In genomic region chr12:53972152-53972702, GRCh38 we compare ENCODE assay signal across 20 cellular contexts. TPM values are rescaled to one million over a fixed set of nuclear protein-coding genes. Genes with fewer than 3 reads are reported as not detected.
DNase-seq lines count a peak whose midpoint lies in the region; ATAC-seq, FAIRE-seq and TF ChIP-seq lines count a peak whose summit lies in the region.
"Had no signal": no experiment of that assay in that cellular context is flagged by ENCODE, and none has a peak within 500 bp of the region (broad histone marks: within the 10 kb centered on the region; RNA-seq: fewer than 3 reads in every experiment).

No MANE protein-coding gene starts in this region.

- POLR2A ChIA-PET in AG04449 (lab: Yijun Ruan, JAX): interaction anchor here (0.6 to 1.0 kb wide), 3 partner anchors 10 to 45 kb away, joined by 3 to 4 read pairs (median 4); partner anchors contain the start of gene HOXC8

- intact Hi-C loops in activated T-helper 1 cell treated with anti-CD3 and anti-CD28 coated beads, Interleukin-12 subunit alpha, Interleukin-12 subunit beta, Interleukin-2, Interleukin-4 antibody, amounts not matched to agents 30 ng/mL and 10 ng/mL and 1 ng/mL, durations not matched to agents 14 hours and 24 hours and 36 hours (cut with micrococcal nuclease): loop anchor here (2.0 kb wide), 1 partner anchor 15 kb away; no protein-coding TSS in a partner anchor

- no peak for ATAC-seq in GM23338
- ATAC-seq: left lung had no signal

- peaks cover 99% of the 10 kb centered on the region for H3K27me3 Mint-ChIP-seq in GM23338 (ENCODE audit: insufficient read depth, low read depth, poor library complexity)
- H3K27me3 Mint-ChIP-seq in activated T-helper 1 cell treated with anti-CD3 and anti-CD28 coated beads, Interleukin-12 subunit alpha, Interleukin-12 subunit beta, Interleukin-2, Interleukin-4 antibody, amounts not matched to agents 30 ng/mL and 10 ng/mL and 1 ng/mL, durations not matched to agents 14 hours and 24 hours and 36 hours (ENCODE audit: insufficient read depth): peaks cover 90% of the 10 kb centered on the region

- no peak for DNase-seq in AG04449 (ENCODE audit: low read depth, low spot score)
- DNase-seq in GM23338 (ENCODE audit: low spot score): no peak
- DNase-seq in activated T-helper 1 cell treated with anti-CD3 and anti-CD28 coated beads, Interleukin-12 subunit alpha, Interleukin-12 subunit beta, Interleukin-2, Interleukin-4 antibody, amounts not matched to agents 30 ng/mL and 10 ng/mL and 1 ng/mL, durations not matched to agents 14 hours and 24 hours and 36 hours (ENCODE audit: low spot score): no peak
- peak; percentile 45 for DNase-seq in kidney glomerular epithelial cell (lab: John Stamatoyannopoulos, UW)
- no peak for DNase-seq in DMS153 treated with DMSO at 0.1 percent for 48 hours (lab: John Stamatoyannopoulos, UW; ENCODE audit: unreplicated experiment)
- no peak for DNase-seq in activated CD4-positive, alpha-beta T cell treated with anti-CD3 and anti-CD28 coated beads for 1 hour
- DNase-seq in stimulated activated naive CD4-positive, alpha-beta T cell treated with Interleukin-2 at 50 U/mL for 16 hours (lab: John Stamatoyannopoulos, UW): no peak
- DNase-seq in GM12892 (ENCODE audit: insufficient read length): no peak
- DNase-seq: activated CD8-positive, alpha-beta memory T cell treated with anti-CD3 and anti-CD28 coated beads for 24 hours; activated effector memory CD4-positive, alpha-beta T cell treated with anti-CD3 and anti-CD28 coated beads, Interleukin-2, amount 50 U/mL, for 16 hours; Calu3; hippocampal formation; left lung; naive B cell; NCI-H2171 treated with DMSO at 0.1 percent for 48 hours; transverse colon; WERI-Rb-1 had no signal

- FAIRE-seq in GM12892 (lab: Jason Lieb, UNC): no peak

- no peak overlapping the region for H3K27ac ChIP-seq in GM23338 (ENCODE audit: low read depth)
- H3K27ac ChIP-seq: esophagus muscularis mucosa, left lung, transverse colon, WERI-Rb-1 had no signal

- H3K4me3 Mint-ChIP-seq in GM23338: no peak overlapping the region; the same call in 2 of the 3 replicates
- no peak overlapping the region for H3K4me3 Mint-ChIP-seq in activated T-helper 1 cell treated with anti-CD3 and anti-CD28 coated beads, Interleukin-12 subunit alpha, Interleukin-12 subunit beta, Interleukin-2, Interleukin-4 antibody, amounts not matched to agents 30 ng/mL and 10 ng/mL and 1 ng/mL, durations not matched to agents 14 hours and 24 hours and 36 hours
- H3K4me3 Mint-ChIP-seq: dendritic cell treated with granulocyte-macrophage colony-stimulating factor and Interleukin-4, amounts not matched to agents 40 ng/mL and 50 ng/mL, for 4 days had no signal

- TF ChIP-seq CTCF in AG04449 (IDR thresholded peaks at IDR 0.05; ENCODE audit: insufficient read depth, low read length, missing control alignments) (no peak), GM23338 (conservative IDR thresholded peaks at IDR 0.05; ENCODE audit: low read depth in 2 of 2) (no peak)

- H3K36me3 Mint-ChIP-seq in GM23338 (ENCODE audit: low read depth): no peaks in the 10 kb centered on the region
- H3K36me3 Mint-ChIP-seq in activated T-helper 1 cell treated with anti-CD3 and anti-CD28 coated beads, Interleukin-12 subunit alpha, Interleukin-12 subunit beta, Interleukin-2, Interleukin-4 antibody, amounts not matched to agents 30 ng/mL and 10 ng/mL and 1 ng/mL, durations not matched to agents 14 hours and 24 hours and 36 hours (ENCODE audit: low read depth): peaks cover 5% of the 10 kb centered on the region

- no peaks in the 10 kb centered on the region; the same call in 1 of the 3 replicates for H3K9me3 Mint-ChIP-seq in GM23338
- H3K9me3 Mint-ChIP-seq in activated T-helper 1 cell treated with anti-CD3 and anti-CD28 coated beads, Interleukin-12 subunit alpha, Interleukin-12 subunit beta, Interleukin-2, Interleukin-4 antibody, amounts not matched to agents 30 ng/mL and 10 ng/mL and 1 ng/mL, durations not matched to agents 14 hours and 24 hours and 36 hours: no peaks in the 10 kb centered on the region
- H3K9me3 Mint-ChIP-seq: dendritic cell treated with granulocyte-macrophage colony-stimulating factor and Interleukin-4, amounts not matched to agents 40 ng/mL and 50 ng/mL, for 4 days had no signal

- CTCF ChIA-PET in AG04449 (lab: Yijun Ruan, JAX): interaction anchor here (0.8 to 2.8 kb wide), 11 partner anchors 8 to 241 kb away, joined by 3 to 11 read pairs (median 3); partner anchors contain the start of gene HOXC10

- H4K20me1 ChIP-seq in GM23338 (replicated peaks; ENCODE audit: insufficient read depth): peaks cover 49% of the 10 kb centered on the region

- H3K4me3 ChIP-seq in AG04449 (ENCODE audit: low read depth, low read length): peak overlapping the region; percentile 76
- no peak overlapping the region for H3K4me3 ChIP-seq in GM23338
- H3K4me3 ChIP-seq: esophagus muscularis mucosa, left lung, transverse colon had no signal

- TF ChIP-seq POLR2A in GM12892 (IDR thresholded peaks at IDR 0.05; ENCODE audit: low read depth, low read length): no peak

- H3K4me1 ChIP-seq in GM23338 (ENCODE audit: insufficient read depth): peaks cover 16% of the 10 kb centered on the region

- no peaks in the 10 kb centered on the region; the same call in 1 of the 2 replicates for H3K36me3 ChIP-seq in GM23338 (ENCODE audit: insufficient read depth)
- H3K36me3 ChIP-seq: esophagus muscularis mucosa, left lung, transverse colon, WERI-Rb-1 had no signal

- no peak overlapping the region for H2AFZ ChIP-seq in GM23338

- no peaks in the 10 kb centered on the region for H3K79me2 ChIP-seq in GM23338 (replicated peaks; ENCODE audit: insufficient read depth)

- no peak overlapping the region for H3K27ac Mint-ChIP-seq in GM23338
- peak overlapping the region; percentile 29 for H3K27ac Mint-ChIP-seq in activated T-helper 1 cell treated with anti-CD3 and anti-CD28 coated beads, Interleukin-12 subunit alpha, Interleukin-12 subunit beta, Interleukin-2, Interleukin-4 antibody, amounts not matched to agents 30 ng/mL and 10 ng/mL and 1 ng/mL, durations not matched to agents 14 hours and 24 hours and 36 hours
- H3K27ac Mint-ChIP-seq: dendritic cell treated with granulocyte-macrophage colony-stimulating factor and Interleukin-4, amounts not matched to agents 40 ng/mL and 50 ng/mL, for 4 days had no signal

- H3K4me2 ChIP-seq in GM23338: no peak overlapping the region

- peaks cover 28% of the 10 kb centered on the region for H3F3A ChIP-seq in GM23338 (replicated peaks; ENCODE audit: low read depth)

- H3K9me2 ChIP-seq in GM23338 (ENCODE audit: insufficient read depth): no peaks in the 10 kb centered on the region

- H3K27me3 ChIP-seq in GM23338 (ENCODE audit: insufficient read depth): peaks cover 100% of the 10 kb centered on the region

- H3K4me1 Mint-ChIP-seq in GM23338: peaks cover 17% of the 10 kb centered on the region
- peaks cover 15% of the 10 kb centered on the region for H3K4me1 Mint-ChIP-seq in activated T-helper 1 cell treated with anti-CD3 and anti-CD28 coated beads, Interleukin-12 subunit alpha, Interleukin-12 subunit beta, Interleukin-2, Interleukin-4 antibody, amounts not matched to agents 30 ng/mL and 10 ng/mL and 1 ng/mL, durations not matched to agents 14 hours and 24 hours and 36 hours (ENCODE audit: low read depth)

TF ChIP-seq in GM23338, 12 proteins besides CTCF, POLR2A, EP300 and RAD21:
- TF ChIP-seq, protein P1, sequence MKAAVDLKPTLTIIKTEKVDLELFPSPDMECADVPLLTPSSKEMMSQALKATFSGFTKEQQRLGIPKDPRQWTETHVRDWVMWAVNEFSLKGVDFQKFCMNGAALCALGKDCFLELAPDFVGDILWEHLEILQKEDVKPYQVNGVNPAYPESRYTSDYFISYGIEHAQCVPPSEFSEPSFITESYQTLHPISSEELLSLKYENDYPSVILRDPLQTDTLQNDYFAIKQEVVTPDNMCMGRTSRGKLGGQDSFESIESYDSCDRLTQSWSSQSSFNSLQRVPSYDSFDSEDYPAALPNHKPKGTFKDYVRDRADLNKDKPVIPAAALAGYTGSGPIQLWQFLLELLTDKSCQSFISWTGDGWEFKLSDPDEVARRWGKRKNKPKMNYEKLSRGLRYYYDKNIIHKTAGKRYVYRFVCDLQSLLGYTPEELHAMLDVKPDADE (IDR thresholded peaks at IDR 0.05): no peak
- peak; percentile 77 for TF ChIP-seq EZH2 (IDR thresholded peaks at IDR 0.05; ENCODE audit: low read depth, unreplicated experiment)

RNA-seq across cellular contexts. Expression of gene HOXC11, which starts 0.7 kb away (rescaled TPM):
- not detected in 2 replicates for total RNA-seq in GM23338 (2014; rRNA removed; shearing (Covaris generic))
- not detected in 2 replicates for polyA plus RNA-seq in GM23338 (2016; fragmentation: Nextera tagmentation; extraction: Ambion mirVana)
- not detected in 2 replicates for total RNA-seq in activated T-helper 1 cell treated with anti-CD3 and anti-CD28 coated beads, Interleukin-12 subunit alpha, Interleukin-12 subunit beta, Interleukin-2, Interleukin-4 antibody, amounts not matched to agents 30 ng/mL and 10 ng/mL and 1 ng/mL, durations not matched to agents 14 hours and 24 hours and 36 hours
- polyA plus RNA-seq in GM12892 (2012; ENCODE audit: missing spikeins): 0.13 TPM
- total RNA-seq: Calu3, esophagus muscularis mucosa, left lung, transverse colon had no signal

RNA-seq across cellular contexts. Expression of gene HOTAIR, which starts 2.5 kb away (rescaled TPM):
- not detected in 2 replicates for total RNA-seq in GM23338 (2014; rRNA removed; shearing (Covaris generic))
- not detected in 2 replicates for polyA plus RNA-seq in GM23338 (2016; fragmentation: Nextera tagmentation; extraction: Ambion mirVana)
- total RNA-seq in activated T-helper 1 cell treated with anti-CD3 and anti-CD28 coated beads, Interleukin-12 subunit alpha, Interleukin-12 subunit beta, Interleukin-2, Interleukin-4 antibody, amounts not matched to agents 30 ng/mL and 10 ng/mL and 1 ng/mL, durations not matched to agents 14 hours and 24 hours and 36 hours: not detected in 2 replicates
- polyA plus RNA-seq in GM12892 (2012; ENCODE audit: missing spikeins): not detected
- total RNA-seq: Calu3, esophagus muscularis mucosa, left lung, transverse colon had no signal

RNA-seq across cellular contexts. Expression of gene HOXC10, which starts 12.7 kb away (rescaled TPM):
- not detected in 2 replicates for total RNA-seq in GM23338 (2014; rRNA removed; shearing (Covaris generic))
- not detected in 2 replicates for polyA plus RNA-seq in GM23338 (2016; fragmentation: Nextera tagmentation; extraction: Ambion mirVana)
- total RNA-seq in activated T-helper 1 cell treated with anti-CD3 and anti-CD28 coated beads, Interleukin-12 subunit alpha, Interleukin-12 subunit beta, Interleukin-2, Interleukin-4 antibody, amounts not matched to agents 30 ng/mL and 10 ng/mL and 1 ng/mL, durations not matched to agents 14 hours and 24 hours and 36 hours: not detected in 2 replicates
- polyA plus RNA-seq in GM12892 (2012; ENCODE audit: missing spikeins): not detected
- total RNA-seq: esophagus muscularis mucosa, left lung, transverse colon had no signal

RNA-seq across cellular contexts. Expression of gene HOXC12, which starts 17.5 kb away (rescaled TPM):
- not detected in 2 replicates for total RNA-seq in GM23338 (2014; rRNA removed; shearing (Covaris generic))
- polyA plus RNA-seq in GM23338 (2016; fragmentation: Nextera tagmentation; extraction: Ambion mirVana): not detected in 2 replicates
- total RNA-seq in activated T-helper 1 cell treated with anti-CD3 and anti-CD28 coated beads, Interleukin-12 subunit alpha, Interleukin-12 subunit beta, Interleukin-2, Interleukin-4 antibody, amounts not matched to agents 30 ng/mL and 10 ng/mL and 1 ng/mL, durations not matched to agents 14 hours and 24 hours and 36 hours: not detected in 2 replicates
- polyA plus RNA-seq in GM12892 (2012; ENCODE audit: missing spikeins): not detected
- total RNA-seq: Calu3, esophagus muscularis mucosa, left lung, renal cortical epithelial cell, transverse colon had no signal

RNA-seq across cellular contexts. Expression of gene HOXC9, which starts 27.7 kb away (rescaled TPM):
- not detected in 2 replicates for total RNA-seq in GM23338 (2014; rRNA removed; shearing (Covaris generic))
- polyA plus RNA-seq in GM23338 (2016; fragmentation: Nextera tagmentation; extraction: Ambion mirVana): not detected in 2 replicates
- total RNA-seq in activated T-helper 1 cell treated with anti-CD3 and anti-CD28 coated beads, Interleukin-12 subunit alpha, Interleukin-12 subunit beta, Interleukin-2, Interleukin-4 antibody, amounts not matched to agents 30 ng/mL and 10 ng/mL and 1 ng/mL, durations not matched to agents 14 hours and 24 hours and 36 hours: not detected in 2 replicates
- polyA plus RNA-seq in GM12892 (2012; ENCODE audit: missing spikeins): not detected
- total RNA-seq: esophagus muscularis mucosa, transverse colon had no signal
